Comparison of ENCODE assay signal across 8 cellular contexts in genomic region chr6:96885187-96885631, GRCh38. TPM values are rescaled to one million over a fixed set of nuclear protein-coding genes. Genes with fewer than 3 reads are reported as not detected.
DNase-seq lines count a peak whose midpoint lies in the region; ATAC-seq lines count a peak whose summit lies in the region.
"Not testable (repeated sequence)": the region's sequence is repeated elsewhere in the genome, so short reads cannot be mapped to it uniquely, and the experiment has no call there.

No MANE protein-coding gene starts in this region.

- ATAC-seq in GM18870 (IDR thresholded peaks at IDR 0.05; ENCODE audit: unreplicated experiment), result peak; percentile 95
- ATAC-seq in GM21717 (IDR thresholded peaks at IDR 0.05; ENCODE audit: unreplicated experiment), result peak; percentile 98
- peak; percentile 84 for ATAC-seq in HG03064 (IDR thresholded peaks at IDR 0.05; ENCODE audit: low read depth, unreplicated experiment)

- not testable (repeated sequence) for H2AFZ ChIP-seq in Karpas-422 (ENCODE audit: low read length)

- CTCF ChIA-PET in CD8-positive, alpha-beta memory T cell (lab: Charles Lee), result interaction anchor here (2.8 kb wide), 1 partner anchor 12 kb away, joined by 8 read pairs; the partner anchor contains the start of gene NDUFAF4
- CTCF ChIA-PET in activated CD4-positive, alpha-beta memory T cell treated with anti-CD3 and anti-CD28 coated beads for 36 hours (lab: Charles Lee), result interaction anchor here (1.2 kb wide), 1 partner anchor 13 kb away, joined by 3 read pairs; no protein-coding TSS in a partner anchor

- H3K4me1 ChIP-seq in CD8-positive, alpha-beta memory T cell (ENCODE audit: insufficient read depth, low read length), result not testable (repeated sequence)
- peaks cover 11% of the 10 kb centered on the region for H3K4me1 ChIP-seq in Karpas-422 (ENCODE audit: low read length)

- H3K4me3 Mint-ChIP-seq in CD8-positive, alpha-beta memory T cell, result peak overlapping the region in 5 of 7 donors; percentile 10 to 51 (median 23)
- peak overlapping the region; percentile 9 for H3K4me3 Mint-ChIP-seq in activated CD4-positive, alpha-beta memory T cell treated with anti-CD3 and anti-CD28 coated beads for 36 hours

- peaks cover 0 to 12% (median 0%) of the 10 kb centered on the region in 3 donors for H3K36me3 Mint-ChIP-seq in CD8-positive, alpha-beta memory T cell
- H3K36me3 Mint-ChIP-seq in activated CD4-positive, alpha-beta memory T cell treated with anti-CD3 and anti-CD28 coated beads for 36 hours, result not testable (repeated sequence)

- H4K20me1 ChIP-seq in Karpas-422 (ENCODE audit: insufficient read depth, low read depth, low read length), result not testable (repeated sequence)

- intact Hi-C loops in activated CD4-positive, alpha-beta memory T cell treated with anti-CD3 and anti-CD28 coated beads for 36 hours (cut with micrococcal nuclease), result loop anchor here (1.0 to 2.0 kb wide), 2 partner anchors 12 to 48 kb away; partner anchors contain the start of genes GPR63 and NDUFAF4

- peak overlapping the region; percentile 21 for H3K4me2 ChIP-seq in Karpas-422 (ENCODE audit: low read depth, low read length, poor library complexity, severe bottlenecking)

- H3K79me2 ChIP-seq in Karpas-422 (ENCODE audit: low read length), result not testable (repeated sequence)

- H3K27me3 Mint-ChIP-seq in CD8-positive, alpha-beta memory T cell; activated CD4-positive, alpha-beta memory T cell treated with anti-CD3 and anti-CD28 coated beads for 36 hours: not testable (repeated sequence)

- H3K9me2 ChIP-seq in Karpas-422 (replicated peaks; ENCODE audit: insufficient read depth, low read length), result not testable (repeated sequence)

- not testable (repeated sequence) for H3K9me3 Mint-ChIP-seq in CD8-positive, alpha-beta memory T cell; activated CD4-positive, alpha-beta memory T cell treated with anti-CD3 and anti-CD28 coated beads for 36 hours

- not testable (repeated sequence) for H3K4me3 ChIP-seq in CD8-positive, alpha-beta memory T cell (ENCODE audit: low read length); Karpas-422 (ENCODE audit: low read length)

- DNase-seq in CD8-positive, alpha-beta memory T cell, result peak in 1 of 5 donors; percentile 13
- peak; percentile 62 for DNase-seq in Karpas-422
- peak; percentile 39 for DNase-seq in NCI-H510A treated with DMSO at 0.1 percent for 48 hours (lab: John Stamatoyannopoulos, UW)
- peak; percentile 29 for DNase-seq in activated CD4-positive, alpha-beta memory T cell treated with anti-CD3 and anti-CD28 coated beads for 36 hours
- DNase-seq in lung microvascular endothelial cell (ENCODE audit: low read depth in 2 of 2), result peak; percentile 4 to 7

- not testable (repeated sequence) for H3K4me1 Mint-ChIP-seq in CD8-positive, alpha-beta memory T cell
- peaks cover 13% of the 10 kb centered on the region for H3K4me1 Mint-ChIP-seq in activated CD4-positive, alpha-beta memory T cell treated with anti-CD3 and anti-CD28 coated beads for 36 hours (ENCODE audit: low read depth)

- H3K9ac ChIP-seq in Karpas-422 (ENCODE audit: low read length), result not testable (repeated sequence)

- H3K27ac ChIP-seq in CD8-positive, alpha-beta memory T cell (ENCODE audit: low read depth, low read length); Karpas-422 (ENCODE audit: low read length): not testable (repeated sequence)

- H3K9me3 ChIP-seq in CD8-positive, alpha-beta memory T cell (ENCODE audit: low read length); Karpas-422 (ENCODE audit: low read length): not testable (repeated sequence)

- not testable (repeated sequence) for H3K27me3 ChIP-seq in CD8-positive, alpha-beta memory T cell (ENCODE audit: insufficient read depth, low read length, poor library complexity, severe bottlenecking); Karpas-422 (ENCODE audit: low read length)

- peak overlapping the region in 1 of 8 donors; percentile 45 for H3K27ac Mint-ChIP-seq in CD8-positive, alpha-beta memory T cell
- not testable (repeated sequence) for H3K27ac Mint-ChIP-seq in activated CD4-positive, alpha-beta memory T cell treated with anti-CD3 and anti-CD28 coated beads for 36 hours

- POLR2A ChIA-PET in CD8-positive, alpha-beta memory T cell (lab: Charles Lee), result not testable (repeated sequence)
- POLR2A ChIA-PET in activated CD4-positive, alpha-beta memory T cell treated with anti-CD3 and anti-CD28 coated beads for 36 hours (lab: Charles Lee), result interaction anchor here (1.2 kb wide), 1 partner anchor 19 kb away, joined by 3 read pairs; no protein-coding TSS in a partner anchor

- H3K36me3 ChIP-seq in CD8-positive, alpha-beta memory T cell (ENCODE audit: insufficient read depth, low read length); Karpas-422 (ENCODE audit: insufficient read depth, low read length): not testable (repeated sequence)

RNA-seq across cellular contexts. Expression of gene NDUFAF4, which starts 12.5 kb away (rescaled TPM):
- 10 to 100 TPM; 69.3 to 76.5 TPM for total RNA-seq in CD8-positive, alpha-beta memory T cell
- 84.9 TPM for polyA plus RNA-seq in CD8-positive, alpha-beta memory T cell
- 45.5 and 50.8 TPM in 2 replicates for total RNA-seq in Karpas-422 (2014; rRNA removed; shearing (Covaris generic); ENCODE audit: low replicate concordance)
- total RNA-seq in activated CD4-positive, alpha-beta memory T cell treated with anti-CD3 and anti-CD28 coated beads for 36 hours, result 10 to 100 TPM; 56.3 to 59.9 TPM
- total RNA-seq in lung microvascular endothelial cell, result 3.7 and 5.6 TPM in 2 replicates

RNA-seq across cellular contexts. Expression of gene KLHL32, which starts 39.3 kb away (rescaled TPM):
- total RNA-seq in CD8-positive, alpha-beta memory T cell, result under 1 TPM; 0.55 to 0.83 TPM
- polyA plus RNA-seq in CD8-positive, alpha-beta memory T cell, result 0.84 TPM
- total RNA-seq in Karpas-422 (2014; rRNA removed; shearing (Covaris generic); ENCODE audit: low replicate concordance), result 0.04 and 0.07 TPM in 2 replicates
- under 1 TPM; 0.83 to 0.92 TPM for total RNA-seq in activated CD4-positive, alpha-beta memory T cell treated with anti-CD3 and anti-CD28 coated beads for 36 hours
- total RNA-seq in lung microvascular endothelial cell, result not detected in 2 replicates

RNA-seq across cellular contexts. Expression of gene GPR63, which starts 47.9 kb away (rescaled TPM):
- total RNA-seq in CD8-positive, alpha-beta memory T cell, result 1 to 10 TPM; 1.5 to 1.6 TPM
- polyA plus RNA-seq in CD8-positive, alpha-beta memory T cell, result 0.12 TPM
- not detected in 2 replicates for total RNA-seq in Karpas-422 (2014; rRNA removed; shearing (Covaris generic); ENCODE audit: low replicate concordance)
- total RNA-seq in activated CD4-positive, alpha-beta memory T cell treated with anti-CD3 and anti-CD28 coated beads for 36 hours, result 1 to 10 TPM; 1.5 to 1.7 TPM
- total RNA-seq in lung microvascular endothelial cell, result under 0.01 TPM in 2 replicates
